In genomic region chr11:112533682-112534081, GRCh38 we compare ENCODE assay signal across 26 cellular contexts.
"Had no signal": no experiment of that assay in that cellular context is flagged by ENCODE, and none has a peak within 500 bp of the region (broad histone marks: within the 10 kb centered on the region; RNA-seq: fewer than 3 reads in every experiment).

No MANE protein-coding gene starts in this region.

- H3K27ac ChIP-seq: neural progenitor cell, neutrophil, parathyroid adenoma, psoas muscle, right lobe of liver, stomach, testis, thyroid gland, transverse colon, upper lobe of left lung had no signal

- H3K4me1 ChIP-seq: neural progenitor cell, parathyroid adenoma, testis had no signal

- H3K4me1 Mint-ChIP-seq: memory B cell; naive B cell; natural killer cell; neural progenitor cell; stimulated activated naive B cell treated with anti-CD40 and anti-IgM and Interleukin-4, amounts not matched to agents 10 μg/mL and 1 μg/mL and 100 μg/mL, for 72 hours had no signal

- H3K27ac Mint-ChIP-seq: memory B cell; naive B cell; natural killer cell; nephron progenitor cell; neural progenitor cell; stimulated activated naive B cell treated with anti-CD40 and anti-IgM and Interleukin-4, amounts not matched to agents 10 μg/mL and 1 μg/mL and 100 μg/mL, for 72 hours had no signal

- H3K4me3 Mint-ChIP-seq: memory B cell; naive B cell; natural killer cell; nephron progenitor cell; neural progenitor cell; stimulated activated naive B cell treated with anti-CD40 and anti-IgM and Interleukin-4, amounts not matched to agents 10 μg/mL and 1 μg/mL and 100 μg/mL, for 72 hours had no signal

- ATAC-seq: natural killer cell; psoas muscle; stimulated activated naive B cell treated with anti-CD40 and anti-IgM and Interleukin-4, amounts not matched to agents 10 μg/mL and 1 μg/mL and 100 μg/mL, for 72 hours; stimulated activated naive CD8-positive, alpha-beta T cell treated with anti-CD3 and anti-CD28 coated beads, Interleukin-15, Interleukin-2, amounts not matched to agents 100 U/mL and 50 U/mL, for 24 hours had no signal

- H3K9me3 ChIP-seq: neutrophil, psoas muscle, right lobe of liver, stomach, testis, thyroid gland, transverse colon, upper lobe of left lung had no signal

- H3K36me3 ChIP-seq: neural progenitor cell, neutrophil, right lobe of liver, stomach, thyroid gland, transverse colon, upper lobe of left lung had no signal

- DNase-seq: head of caudate nucleus; hypothalamus; islet precursor cell; naive B cell; natural killer cell; nephron progenitor cell; occipital lobe; psoas muscle; right lobe of liver; stimulated activated CD4-positive, alpha-beta T cell treated with anti-CD3 and anti-CD28 coated beads, Interleukin-12 subunit alpha, Interleukin-12 subunit beta, amount 100 ng/mL, for 4 hours; stimulated activated CD4-positive, alpha-beta T cell treated with anti-CD3 and anti-CD28 coated beads, Interleukin-15, amount 100 ng/mL, for 24 hours; stimulated activated CD4-positive, alpha-beta T cell treated with anti-CD3 and anti-CD28 coated beads, Interleukin-2, amount 100 ng/mL, for 24 hours; stimulated activated CD4-positive, alpha-beta T cell treated with anti-CD3 and anti-CD28 coated beads, Interleukin-4, amount 100 ng/mL, for 1 hour; stimulated activated naive B cell treated with anti-CD40 and anti-IgM and Interleukin-4, amounts not matched to agents 10 μg/mL and 1 μg/mL and 100 μg/mL, for 72 hours; stimulated activated naive CD8-positive, alpha-beta T cell treated with anti-CD3 and anti-CD28 coated beads, Interleukin-15, Interleukin-2, amounts not matched to agents 100 U/mL and 50 U/mL, for 24 hours; stomach; testis; thyroid gland; transverse colon; upper lobe of left lung had no signal

- H3K36me3 Mint-ChIP-seq: memory B cell; naive B cell; natural killer cell; neural progenitor cell; stimulated activated naive B cell treated with anti-CD40 and anti-IgM and Interleukin-4, amounts not matched to agents 10 μg/mL and 1 μg/mL and 100 μg/mL, for 72 hours had no signal

- H3K9me3 Mint-ChIP-seq: memory B cell; natural killer cell; neural progenitor cell; stimulated activated naive B cell treated with anti-CD40 and anti-IgM and Interleukin-4, amounts not matched to agents 10 μg/mL and 1 μg/mL and 100 μg/mL, for 72 hours had no signal

- FAIRE-seq: urothelium cell line had no signal

- H3K4me3 ChIP-seq: lung, neural progenitor cell, psoas muscle, right lobe of liver, stomach, testis, thyroid gland, transverse colon, upper lobe of left lung had no signal

- H3K27me3 ChIP-seq: neural progenitor cell, neutrophil, right lobe of liver, stomach, testis, thyroid gland, transverse colon, upper lobe of left lung had no signal
